In the genomic region with DNA sequence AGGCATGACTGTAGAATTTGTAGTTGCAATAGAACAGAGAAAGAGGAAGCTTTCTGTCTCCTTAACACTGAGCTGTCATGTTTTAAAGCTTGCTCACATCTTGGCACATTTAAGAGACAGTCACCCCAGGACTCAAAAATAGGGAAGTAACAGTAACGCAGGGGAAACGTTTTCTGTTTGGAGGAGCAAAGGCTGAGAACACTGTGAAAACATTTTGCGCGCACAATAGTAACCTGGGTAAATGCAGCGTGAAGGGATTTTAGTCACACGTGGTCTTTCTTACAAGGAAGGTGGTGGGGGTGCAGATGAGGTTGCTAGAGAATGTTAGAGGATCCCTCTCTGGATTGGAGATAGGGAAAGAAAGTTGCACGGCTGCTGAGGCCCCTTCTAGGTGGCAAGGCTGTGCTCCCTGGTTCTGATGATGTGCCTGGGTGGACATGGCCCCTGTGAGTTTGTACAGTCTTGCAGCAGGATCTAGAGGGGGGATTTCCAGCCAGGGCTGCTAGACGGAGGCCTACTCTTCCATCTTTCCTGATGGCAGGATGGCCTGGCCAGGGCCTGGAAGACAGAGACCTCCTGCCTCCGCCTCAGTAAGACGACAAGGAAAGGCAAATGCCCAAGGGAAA, we compare ENCODE assay signal across 9 cellular contexts. TPM values are rescaled to one million over a fixed set of nuclear protein-coding genes. Genes with fewer than 3 reads are reported as not detected.
A peak's percentile ranks its signal among the peaks of the same experiment; 100 is the strongest.
DNase-seq lines count a peak whose midpoint lies in the region; ATAC-seq, FAIRE-seq and TF ChIP-seq lines count a peak whose summit lies in the region.
"Had no signal": no experiment of that assay in that cellular context is flagged by ENCODE, and none has a peak within 500 bp of the region (broad histone marks: within the 10 kb centered on the region; RNA-seq: fewer than 3 reads in every experiment).

No MANE protein-coding gene starts in this region.

- H3K27ac Mint-ChIP-seq in activated T-helper 2 cell treated with anti-CD3 and anti-CD28 coated beads, Interferon-gamma antibody, Interleukin-2, Interleukin-4, amounts not matched to agents 10 μg/mL and 5 μg/mL and 100 μg/mL, durations not matched to agents 14 hours and 24 hours and 36 hours: peak overlapping the region; percentile 49
- peak overlapping the region; percentile 80 to 99 (median 93) for H3K27ac Mint-ChIP-seq in naive thymus-derived CD8-positive, alpha-beta T cell

- TF ChIP-seq POLR2A in GM12892 (IDR thresholded peaks at IDR 0.05; ENCODE audit: low read depth, low read length): no peak

- intact Hi-C loops in activated T-helper 2 cell treated with anti-CD3 and anti-CD28 coated beads, Interferon-gamma antibody, Interleukin-2, Interleukin-4, amounts not matched to agents 10 μg/mL and 5 μg/mL and 100 μg/mL, durations not matched to agents 14 hours and 24 hours and 36 hours (cut with micrococcal nuclease): no loop called here

- POLR2A ChIA-PET in naive thymus-derived CD8-positive, alpha-beta T cell (lab: Charles Lee): interaction anchor here (3.0 to 14.4 kb wide), 4 partner anchors 14 to 37 kb away, joined by 16 to 449 read pairs (median 94); a partner anchor contains a TSS

- no peaks in the 10 kb centered on the region for H3K27me3 ChIP-seq in H7 (ENCODE audit: control insufficient read depth, insufficient read depth, low read length)

- no peaks in the 10 kb centered on the region for H3K27me3 Mint-ChIP-seq in activated T-helper 2 cell treated with anti-CD3 and anti-CD28 coated beads, Interferon-gamma antibody, Interleukin-2, Interleukin-4, amounts not matched to agents 10 μg/mL and 5 μg/mL and 100 μg/mL, durations not matched to agents 14 hours and 24 hours and 36 hours (ENCODE audit: low read depth)
- H3K27me3 Mint-ChIP-seq in naive thymus-derived CD8-positive, alpha-beta T cell: no peaks in the 10 kb centered on the region

- DNase-seq in GM12892 (ENCODE audit: insufficient read length) (no peak), occipital lobe (lab: John Stamatoyannopoulos, UW) (no peak), AG20443 (ENCODE audit: low spot score) (no peak), hepatic stellate cell (ENCODE audit: low spot score) (no peak), H7 (no peak)
- no peak for DNase-seq in activated T-helper 2 cell treated with anti-CD3 and anti-CD28 coated beads, Interferon-gamma antibody, Interleukin-2, Interleukin-4, amounts not matched to agents 10 μg/mL and 5 μg/mL and 100 μg/mL, durations not matched to agents 14 hours and 24 hours and 36 hours (ENCODE audit: low spot score)
- no peak for DNase-seq in naive thymus-derived CD8-positive, alpha-beta T cell

- H3K36me3 Mint-ChIP-seq in activated T-helper 2 cell treated with anti-CD3 and anti-CD28 coated beads, Interferon-gamma antibody, Interleukin-2, Interleukin-4, amounts not matched to agents 10 μg/mL and 5 μg/mL and 100 μg/mL, durations not matched to agents 14 hours and 24 hours and 36 hours (ENCODE audit: low read depth): peaks cover 86% of the 10 kb centered on the region
- H3K36me3 Mint-ChIP-seq in naive thymus-derived CD8-positive, alpha-beta T cell: peaks cover 12 to 77% (median 38%) of the 10 kb centered on the region in 3 donors

- no peaks in the 10 kb centered on the region for H3K9me3 Mint-ChIP-seq in activated T-helper 2 cell treated with anti-CD3 and anti-CD28 coated beads, Interferon-gamma antibody, Interleukin-2, Interleukin-4, amounts not matched to agents 10 μg/mL and 5 μg/mL and 100 μg/mL, durations not matched to agents 14 hours and 24 hours and 36 hours
- peaks cover 0 to 1% (median 0%) of the 10 kb centered on the region in 9 donors for H3K9me3 Mint-ChIP-seq in naive thymus-derived CD8-positive, alpha-beta T cell

- peak; percentile 80 for FAIRE-seq in GM12892 (lab: Jason Lieb, UNC)
- FAIRE-seq: H1 had no signal

- peaks cover 35% of the 10 kb centered on the region for H3K4me1 Mint-ChIP-seq in activated T-helper 2 cell treated with anti-CD3 and anti-CD28 coated beads, Interferon-gamma antibody, Interleukin-2, Interleukin-4, amounts not matched to agents 10 μg/mL and 5 μg/mL and 100 μg/mL, durations not matched to agents 14 hours and 24 hours and 36 hours (ENCODE audit: low read depth)
- peaks cover 51 to 95% (median 89%) of the 10 kb centered on the region in 4 donors for H3K4me1 Mint-ChIP-seq in naive thymus-derived CD8-positive, alpha-beta T cell

- no peak overlapping the region for H3K4me3 Mint-ChIP-seq in activated T-helper 2 cell treated with anti-CD3 and anti-CD28 coated beads, Interferon-gamma antibody, Interleukin-2, Interleukin-4, amounts not matched to agents 10 μg/mL and 5 μg/mL and 100 μg/mL, durations not matched to agents 14 hours and 24 hours and 36 hours (ENCODE audit: low read depth)
- peak overlapping the region in 9 of 10 donors; percentile 3 to 72 (median 40) for H3K4me3 Mint-ChIP-seq in naive thymus-derived CD8-positive, alpha-beta T cell

- H3K36me3 ChIP-seq in H7 (replicated peaks; ENCODE audit: control insufficient read depth, insufficient read depth, low read length): no peaks in the 10 kb centered on the region; the same call in none of the 2 replicates

- H3K4me3 ChIP-seq in H7 (ENCODE audit: insufficient read depth, low read depth, low read length): no peak overlapping the region

- peak; percentile 44 for ATAC-seq in HG02981 (IDR thresholded peaks at IDR 0.05; ENCODE audit: unreplicated experiment)
- peak in 1 of 2 donors; percentile 17 for ATAC-seq in naive thymus-derived CD8-positive, alpha-beta T cell

RNA-seq across cellular contexts. Expression of a gene that starts 12.0 kb away (rescaled TPM):
- 4.0 TPM for polyA plus RNA-seq in GM12892 (2012; ENCODE audit: missing spikeins)
- total RNA-seq in activated T-helper 2 cell treated with anti-CD3 and anti-CD28 coated beads, Interferon-gamma antibody, Interleukin-2, Interleukin-4, amounts not matched to agents 10 μg/mL and 5 μg/mL and 100 μg/mL, durations not matched to agents 14 hours and 24 hours and 36 hours: 3.3 and 4.5 TPM in 2 replicates
- total RNA-seq in naive thymus-derived CD8-positive, alpha-beta T cell: 10 to 100 TPM; 10.8 to 12.8 TPM
- polyA plus RNA-seq in naive thymus-derived CD8-positive, alpha-beta T cell: 1 to 10 TPM; 3.8 to 6.9 (median 4.5) TPM
- total RNA-seq in occipital lobe: 5.9 TPM
- total RNA-seq in H7 (2014; rRNA removed; shearing (Covaris generic)): 3.4 TPM in 2 replicates
